Comparison of ENCODE assay signal across 22 cellular contexts in genomic region chr6:117501722-117502121, GRCh38.
"Had no signal": no experiment of that assay in that cellular context is flagged by ENCODE, and none has a peak within 500 bp of the region (broad histone marks: within the 10 kb centered on the region; RNA-seq: fewer than 3 reads in every experiment).

No MANE protein-coding gene starts in this region.

- H3K9me3 Mint-ChIP-seq: activated B cell treated with CpG ODN at 0.5 μM for 24 hours; activated CD4-positive, alpha-beta T cell treated with anti-CD3 and anti-CD28 coated beads, Interleukin-2, amount 10 ng/mL, durations not matched to agents 24 days and 14 days; activated CD8-positive, alpha-beta T cell treated with anti-CD3 and anti-CD28 coated beads for 36 hours; activated naive CD8-positive, alpha-beta T cell treated with anti-CD3 and anti-CD28 coated beads, Interleukin-2, amount 10 ng/mL, durations not matched to agents 7 days and 5 days; activated T-helper 2 cell treated with anti-CD3 and anti-CD28 coated beads, Interferon-gamma antibody, Interleukin-2, Interleukin-4, amounts not matched to agents 10 μg/mL and 5 μg/mL and 100 μg/mL, durations not matched to agents 14 hours and 24 hours and 36 hours; T-helper 2 cell treated with Interferon-gamma antibody and Interleukin-4, amounts not matched to agents 5 μg/mL and 100 μg/mL, for 36 hours had no signal

- H3K27me3 Mint-ChIP-seq: activated CD4-positive, alpha-beta T cell treated with anti-CD3 and anti-CD28 coated beads, Interleukin-2, amount 10 ng/mL, durations not matched to agents 24 days and 14 days; activated CD8-positive, alpha-beta T cell treated with anti-CD3 and anti-CD28 coated beads for 36 hours; activated naive CD8-positive, alpha-beta T cell treated with anti-CD3 and anti-CD28 coated beads, Interleukin-2, amount 10 ng/mL, durations not matched to agents 7 days and 5 days had no signal

- H3K9me3 ChIP-seq: colonic mucosa, esophagus muscularis mucosa, gastroesophageal sphincter, heart left ventricle, left ventricle myocardium inferior, tibial nerve, uterus had no signal

- ATAC-seq: activated CD8-positive, alpha-beta T cell treated with anti-CD3 and anti-CD28 coated beads for 36 hours; gastroesophageal sphincter; heart left ventricle; stimulated activated naive CD8-positive, alpha-beta T cell treated with anti-CD3 and anti-CD28 coated beads, Interleukin-15, Interleukin-2, amounts not matched to agents 100 U/mL and 50 U/mL, for 24 hours had no signal

- H3K4me3 ChIP-seq: colonic mucosa, esophagus muscularis mucosa, gastroesophageal sphincter, heart left ventricle, left ventricle myocardium inferior, tibial nerve, uterus had no signal

- H3K27ac Mint-ChIP-seq: activated B cell treated with CpG ODN at 0.5 μM for 24 hours; activated CD4-positive, alpha-beta T cell treated with anti-CD3 and anti-CD28 coated beads, Interleukin-2, amount 10 ng/mL, durations not matched to agents 24 days and 14 days; activated CD8-positive, alpha-beta T cell treated with anti-CD3 and anti-CD28 coated beads for 36 hours; activated naive CD8-positive, alpha-beta T cell treated with anti-CD3 and anti-CD28 coated beads, Interleukin-2, amount 10 ng/mL, durations not matched to agents 7 days and 5 days; activated T-helper 2 cell treated with anti-CD3 and anti-CD28 coated beads, Interferon-gamma antibody, Interleukin-2, Interleukin-4, amounts not matched to agents 10 μg/mL and 5 μg/mL and 100 μg/mL, durations not matched to agents 14 hours and 24 hours and 36 hours; T-helper 2 cell treated with Interferon-gamma antibody and Interleukin-4, amounts not matched to agents 5 μg/mL and 100 μg/mL, for 36 hours had no signal

- DNase-seq: activated B cell treated with CpG ODN at 0.5 μM for 24 hours; activated CD4-positive, alpha-beta T cell treated with anti-CD3 and anti-CD28 coated beads, Interleukin-2, amount 10 ng/mL, durations not matched to agents 24 days and 14 days; activated CD8-positive, alpha-beta T cell treated with anti-CD3 and anti-CD28 coated beads for 36 hours; activated naive CD4-positive, alpha-beta T cell treated with Interleukin-2 at 50 U/mL for 16 hours; activated naive CD8-positive, alpha-beta T cell treated with anti-CD3 and anti-CD28 coated beads, Interleukin-2, amount 10 ng/mL, durations not matched to agents 7 days and 5 days; activated T-cell treated with anti-CD3 and anti-CD28 coated beads, Interleukin-2, amount 50 U/mL, for 1 hour; amygdala; brain microvascular endothelial cell; central memory CD4-positive, alpha-beta T cell; colonic mucosa; heart left ventricle; left ventricle myocardium inferior; occipital lobe; stimulated activated CD4-positive, alpha-beta T cell treated with anti-CD3 and anti-CD28 coated beads, Interleukin-2, amount 100 ng/mL, for 24 hours; stimulated activated naive CD8-positive, alpha-beta T cell treated with anti-CD3 and anti-CD28 coated beads, Interleukin-15, Interleukin-2, amounts not matched to agents 100 U/mL and 50 U/mL, for 24 hours; substantia nigra; uterus had no signal

- H3K4me3 Mint-ChIP-seq: activated B cell treated with CpG ODN at 0.5 μM for 24 hours; activated CD4-positive, alpha-beta T cell treated with anti-CD3 and anti-CD28 coated beads, Interleukin-2, amount 10 ng/mL, durations not matched to agents 24 days and 14 days; activated CD8-positive, alpha-beta T cell treated with anti-CD3 and anti-CD28 coated beads for 36 hours; activated naive CD8-positive, alpha-beta T cell treated with anti-CD3 and anti-CD28 coated beads, Interleukin-2, amount 10 ng/mL, durations not matched to agents 7 days and 5 days; T-helper 2 cell treated with Interferon-gamma antibody and Interleukin-4, amounts not matched to agents 5 μg/mL and 100 μg/mL, for 36 hours had no signal

- H3K27me3 ChIP-seq: brain microvascular endothelial cell, colonic mucosa, esophagus muscularis mucosa, gastroesophageal sphincter, heart left ventricle, tibial nerve, uterus had no signal

- H3K36me3 ChIP-seq: colonic mucosa, tibial nerve, uterus had no signal

- H3K4me1 ChIP-seq: colonic mucosa, uterus had no signal

- H3K4me1 Mint-ChIP-seq: activated B cell treated with CpG ODN at 0.5 μM for 24 hours had no signal

- H3K27ac ChIP-seq: brain microvascular endothelial cell, colonic mucosa, esophagus muscularis mucosa, gastroesophageal sphincter, heart left ventricle, left ventricle myocardium inferior, tibial nerve, uterus had no signal
